Comparison of ENCODE assay signal across 11 cellular contexts in the genomic region with DNA sequence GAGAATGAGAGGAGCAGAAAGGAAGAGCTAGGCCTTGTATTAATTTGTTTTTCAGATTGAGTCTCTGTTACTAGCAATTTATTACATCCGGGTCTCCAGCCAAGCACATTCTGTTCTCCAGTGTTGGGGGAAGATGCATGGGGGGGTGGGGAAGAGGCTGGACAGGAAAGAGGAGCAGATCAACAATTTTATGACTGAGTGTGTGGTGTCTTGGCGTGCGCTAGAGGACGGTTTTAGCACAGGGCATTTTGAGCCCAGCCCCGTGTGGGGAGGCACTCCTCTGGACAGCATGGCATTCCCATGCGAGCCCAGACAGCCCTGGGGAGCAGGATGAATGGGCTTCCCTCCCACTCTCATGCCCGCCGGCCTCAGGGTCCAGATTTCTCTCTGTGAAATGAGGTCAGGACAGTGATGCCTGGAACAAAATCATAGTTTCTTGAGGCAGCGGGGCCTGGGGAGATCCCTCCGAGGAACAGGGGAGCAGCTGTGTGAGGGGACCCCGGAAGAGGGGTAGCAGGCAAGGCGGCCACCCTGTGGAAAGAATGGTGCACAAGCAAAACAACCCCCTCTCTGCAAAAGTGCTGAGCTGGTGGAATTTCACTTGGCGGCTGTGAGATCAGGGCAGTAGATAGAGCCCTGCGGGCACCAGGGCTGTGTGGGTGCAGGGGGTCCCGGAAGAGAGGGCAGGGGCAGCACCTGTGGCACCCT. TPM values are rescaled to one million over a fixed set of nuclear protein-coding genes. Genes with fewer than 3 reads are reported as not detected.
DNase-seq lines count a peak whose midpoint lies in the region; ATAC-seq and TF ChIP-seq lines count a peak whose summit lies in the region.
"Had no signal": no experiment of that assay in that cellular context is flagged by ENCODE, and none has a peak within 500 bp of the region (broad histone marks: within the 10 kb centered on the region; RNA-seq: fewer than 3 reads in every experiment).

No MANE protein-coding gene starts in this region.

- peaks cover 6 to 90% (median 45%) of the 10 kb centered on the region in 12 donors for H3K4me1 ChIP-seq in heart left ventricle

- no peak for TF ChIP-seq CTCF in 22Rv1 (IDR thresholded peaks at IDR 0.05)
- TF ChIP-seq CTCF in astrocyte of the spinal cord (IDR thresholded peaks at IDR 0.05; ENCODE audit: low read depth, low read length), result no peak
- TF ChIP-seq CTCF in heart left ventricle (IDR thresholded peaks at IDR 0.05), result no peak
- TF ChIP-seq CTCF in omental fat pad (IDR thresholded peaks at IDR 0.05), result no peak

- DNase-seq in astrocyte of the spinal cord (ENCODE audit: low read depth, low spot score) (peak; percentile 28), heart left ventricle (peak in 2 of 5 donors; percentile 37 to 52), omental fat pad (ENCODE audit: low spot score) (no peak), KBM-7 (no peak), NCI-H2029 treated with DMSO at 0.1 percent for 48 hours (lab: John Stamatoyannopoulos, UW) (no peak), T-helper 2 cell (no peak), SW 1271 (lab: John Stamatoyannopoulos, UW) (no peak)
- DNase-seq: naive thymus-derived CD4-positive, alpha-beta T cell had no signal

- H3K4me3 ChIP-seq in astrocyte of the spinal cord (ENCODE audit: low read depth, low read length) (no peak overlapping the region), heart left ventricle (no peak overlapping the region)
- H3K4me3 ChIP-seq: cardiac muscle cell had no signal

- H3K27ac ChIP-seq in 22Rv1 (peak overlapping the region; percentile 61), heart left ventricle (peak overlapping the region in 11 of 12 donors; percentile 26 to 92 (median 52))
- H3K27ac ChIP-seq: cardiac muscle cell, KMS-11 had no signal

- no peaks in the 10 kb centered on the region for H3K36me3 ChIP-seq in heart left ventricle
- H3K36me3 ChIP-seq: cardiac muscle cell had no signal

- H3K27me3 ChIP-seq in heart left ventricle, result no peaks in the 10 kb centered on the region
- H3K27me3 ChIP-seq: cardiac muscle cell had no signal

- ATAC-seq in heart left ventricle, result peak; percentile 12 to 61 (median 56)
- ATAC-seq in omental fat pad (ENCODE audit: low FRiP score), result peak; percentile 66
- ATAC-seq: naive thymus-derived CD4-positive, alpha-beta T cell had no signal

- no peaks in the 10 kb centered on the region for H3K9me3 ChIP-seq in heart left ventricle

- in situ Hi-C loops in astrocyte of the spinal cord (cut with HindIII; ENCODE audit: low sequenced_read_pairs) (no loop called here), KBM-7 (cut with MboI; ENCODE audit: low pct_unique_long_range_greater_than_20kb, low sequenced_read_pairs) (no loop called here)

- TF ChIP-seq POLR2A in heart left ventricle (IDR thresholded peaks at IDR 0.05), result no peak

- 61 to 77% (median 65%) methylated on average over 14 to 15 of the region's 15 CpGs for WGBS in heart left ventricle, 4 donors

- intact Hi-C loops in heart left ventricle (cut with DNase I), result loop anchor here in 1 of 10 donors (5.0 kb wide), 1 partner anchor 38 kb away; no protein-coding TSS in a partner anchor

RNA-seq across cellular contexts. Expression of a gene that starts 16.3 kb away (rescaled TPM):
- 10 to 100 TPM in 8 of 9 donors, 1 to 10 TPM in 1; 8.8 to 16.0 (median 13.0) TPM for total RNA-seq in heart left ventricle
- polyA plus RNA-seq in heart left ventricle, result 1 to 10 TPM; 8.2 to 8.5 TPM
- 10 to 100 TPM; 10.8 to 52.0 (median 18.7) TPM for total RNA-seq in omental fat pad
- polyA plus RNA-seq: naive thymus-derived CD4-positive, alpha-beta T cell had no signal
